9 cellular contexts compared by ENCODE assay signal in the genomic region with DNA sequence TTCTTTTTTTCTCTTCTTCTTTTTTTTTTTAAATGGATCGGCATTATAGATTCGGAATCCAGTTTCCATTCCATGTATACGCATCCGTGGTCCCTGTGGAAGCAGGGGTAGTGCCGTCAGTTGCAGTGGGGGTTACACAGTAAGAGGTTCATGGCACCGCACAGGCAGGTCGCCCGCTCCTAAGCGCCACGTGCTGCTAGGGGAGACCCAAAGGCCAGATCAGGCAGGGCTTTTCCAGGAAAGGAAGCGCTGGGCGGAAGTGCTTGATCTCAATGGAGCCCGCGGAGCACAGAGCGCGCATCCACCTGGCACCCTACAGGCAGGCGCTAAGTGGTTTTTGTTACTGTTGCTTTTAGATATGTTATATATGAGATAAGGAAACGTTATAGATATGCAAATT.
"Had no signal": no experiment of that assay in that cellular context is flagged by ENCODE, and none has a peak within 500 bp of the region (broad histone marks: within the 10 kb centered on the region; RNA-seq: fewer than 3 reads in every experiment).

No MANE protein-coding gene starts in this region.

- H3K4me1 ChIP-seq: HAP-1 had no signal

- H3K4me3 ChIP-seq: GM23248, GM23338, HAP-1 had no signal

- ATAC-seq: GM23338, HCT116 had no signal

- H3K36me3 ChIP-seq: HAP-1 had no signal

- DNase-seq: GM23248, GOT3, H7, H9, HCEC 1CT, HFFc6 had no signal

- H3K27ac ChIP-seq: GM23248 had no signal
